Comparison of ENCODE assay signal across 29 cellular contexts in genomic region chr11:60939301-60939700, GRCh38. TPM values are rescaled to one million over a fixed set of nuclear protein-coding genes. Genes with fewer than 3 reads are reported as not detected.
"Had no signal": no experiment of that assay in that cellular context is flagged by ENCODE, and none has a peak within 500 bp of the region (broad histone marks: within the 10 kb centered on the region; RNA-seq: fewer than 3 reads in every experiment).

No MANE protein-coding gene starts in this region.

- H3K27ac Mint-ChIP-seq: activated CD4-positive, alpha-beta memory T cell treated with anti-CD3 and anti-CD28 coated beads for 36 hours; activated CD4-positive, alpha-beta T cell treated with anti-CD3 and anti-CD28 coated beads, Interleukin-2, amount 10 ng/mL, durations not matched to agents 24 days and 14 days; activated naive CD4-positive, alpha-beta T cell treated with anti-CD3 and anti-CD28 coated beads, Interleukin-2, amount 10 ng/mL, durations not matched to agents 7 days and 5 days; activated naive CD8-positive, alpha-beta T cell treated with anti-CD3 and anti-CD28 coated beads, Interleukin-2, amount 10 ng/mL, durations not matched to agents 7 days and 5 days; activated T-helper 1 cell treated with anti-CD3 and anti-CD28 coated beads, Interleukin-12 subunit alpha, Interleukin-12 subunit beta, Interleukin-2, Interleukin-4 antibody, amounts not matched to agents 30 ng/mL and 10 ng/mL and 1 ng/mL, durations not matched to agents 14 hours and 24 hours and 36 hours; dendritic cell treated with granulocyte-macrophage colony-stimulating factor and Interleukin-4, amounts not matched to agents 40 ng/mL and 50 ng/mL, for 4 days; endodermal cell; immature natural killer cell; natural killer cell; progenitor cell of endocrine pancreas had no signal

- H3K27me3 Mint-ChIP-seq: activated CD4-positive, alpha-beta T cell treated with anti-CD3 and anti-CD28 coated beads, Interleukin-2, amount 10 ng/mL, durations not matched to agents 24 days and 14 days; activated naive CD8-positive, alpha-beta T cell treated with anti-CD3 and anti-CD28 coated beads, Interleukin-2, amount 10 ng/mL, durations not matched to agents 7 days and 5 days; dendritic cell treated with granulocyte-macrophage colony-stimulating factor and Interleukin-4, amounts not matched to agents 40 ng/mL and 50 ng/mL, for 4 days had no signal

- H3K27ac ChIP-seq: right lobe of liver, skin epidermis, testis, vagina, WERI-Rb-1 had no signal

- H3K9me3 Mint-ChIP-seq: activated CD4-positive, alpha-beta memory T cell treated with anti-CD3 and anti-CD28 coated beads for 36 hours; activated CD4-positive, alpha-beta T cell treated with anti-CD3 and anti-CD28 coated beads, Interleukin-2, amount 10 ng/mL, durations not matched to agents 24 days and 14 days; activated naive CD4-positive, alpha-beta T cell treated with anti-CD3 and anti-CD28 coated beads, Interleukin-2, amount 10 ng/mL, durations not matched to agents 7 days and 5 days; activated naive CD8-positive, alpha-beta T cell treated with anti-CD3 and anti-CD28 coated beads, Interleukin-2, amount 10 ng/mL, durations not matched to agents 7 days and 5 days; activated T-helper 1 cell treated with anti-CD3 and anti-CD28 coated beads, Interleukin-12 subunit alpha, Interleukin-12 subunit beta, Interleukin-2, Interleukin-4 antibody, amounts not matched to agents 30 ng/mL and 10 ng/mL and 1 ng/mL, durations not matched to agents 14 hours and 24 hours and 36 hours; central memory CD8-positive, alpha-beta T cell; dendritic cell treated with granulocyte-macrophage colony-stimulating factor and Interleukin-4, amounts not matched to agents 40 ng/mL and 50 ng/mL, for 4 days; endodermal cell; immature natural killer cell; natural killer cell had no signal

- DNase-seq: activated CD4-positive, alpha-beta memory T cell treated with anti-CD3 and anti-CD28 coated beads for 36 hours; activated CD4-positive, alpha-beta T cell treated with anti-CD3 and anti-CD28 coated beads, Interleukin-2, amount 10 ng/mL, durations not matched to agents 24 days and 14 days; activated CD4-positive, CD25-positive, alpha-beta regulatory T cell treated with anti-CD3 and anti-CD28 coated beads, Interleukin-2, amount 50 U/mL, for 72 hours; activated CD8-positive, alpha-beta memory T cell treated with anti-CD3 and anti-CD28 coated beads, Interleukin-2, amount 50 U/mL, for 4 hours; activated gamma-delta T cell; activated naive CD4-positive, alpha-beta T cell treated with anti-CD3 and anti-CD28 coated beads, Interleukin-2, amount 10 ng/mL, durations not matched to agents 7 days and 5 days; activated naive CD8-positive, alpha-beta T cell treated with anti-CD3 and anti-CD28 coated beads, Interleukin-2, amount 10 ng/mL, durations not matched to agents 7 days and 5 days; activated T-cell treated with anti-CD3 and anti-CD28 coated beads, Interleukin-2, amount 50 U/mL, for 1 hour; endodermal cell; foreskin fibroblast; hypothalamus; immature natural killer cell; kidney; left colon; natural killer cell; right lobe of liver; stimulated activated CD4-positive, alpha-beta T cell treated with anti-CD3 and anti-CD28 coated beads, Interleukin-4, amount 100 ng/mL, for 24 hours; stimulated activated naive CD4-positive, alpha-beta T cell; T1000; testis; WERI-Rb-1 had no signal

- H3K4me1 Mint-ChIP-seq: central memory CD8-positive, alpha-beta T cell; immature natural killer cell; natural killer cell had no signal

- H3K27me3 ChIP-seq: right lobe of liver, testis, vagina had no signal

- H3K9me3 ChIP-seq: right lobe of liver, testis, vagina had no signal

- H3K4me1 ChIP-seq: right lobe of liver, testis had no signal

- H3K4me3 ChIP-seq: right lobe of liver, skin epidermis, testis, vagina had no signal

- ATAC-seq: left colon, natural killer cell, right lobe of liver had no signal

- H3K36me3 Mint-ChIP-seq: activated CD4-positive, alpha-beta memory T cell treated with anti-CD3 and anti-CD28 coated beads for 36 hours; activated naive CD4-positive, alpha-beta T cell treated with anti-CD3 and anti-CD28 coated beads, Interleukin-2, amount 10 ng/mL, durations not matched to agents 7 days and 5 days; immature natural killer cell; natural killer cell had no signal

- H3K4me3 Mint-ChIP-seq: activated CD4-positive, alpha-beta memory T cell treated with anti-CD3 and anti-CD28 coated beads for 36 hours; activated CD4-positive, alpha-beta T cell treated with anti-CD3 and anti-CD28 coated beads, Interleukin-2, amount 10 ng/mL, durations not matched to agents 24 days and 14 days; activated naive CD4-positive, alpha-beta T cell treated with anti-CD3 and anti-CD28 coated beads, Interleukin-2, amount 10 ng/mL, durations not matched to agents 7 days and 5 days; activated naive CD8-positive, alpha-beta T cell treated with anti-CD3 and anti-CD28 coated beads, Interleukin-2, amount 10 ng/mL, durations not matched to agents 7 days and 5 days; activated T-helper 1 cell treated with anti-CD3 and anti-CD28 coated beads, Interleukin-12 subunit alpha, Interleukin-12 subunit beta, Interleukin-2, Interleukin-4 antibody, amounts not matched to agents 30 ng/mL and 10 ng/mL and 1 ng/mL, durations not matched to agents 14 hours and 24 hours and 36 hours; central memory CD8-positive, alpha-beta T cell; dendritic cell treated with granulocyte-macrophage colony-stimulating factor and Interleukin-4, amounts not matched to agents 40 ng/mL and 50 ng/mL, for 4 days; endodermal cell; immature natural killer cell; natural killer cell had no signal

RNA-seq across cellular contexts. Expression of gene TMEM132A, which starts 15.0 kb away (rescaled TPM):
- total RNA-seq: natural killer cell had no signal

RNA-seq across cellular contexts. Expression of gene CD6, which starts 32.2 kb away (rescaled TPM):
- total RNA-seq: osteocyte, renal cortical epithelial cell had no signal
